ENCODE assay signal across 2 cellular contexts in genomic region chr21:31418355-31419001, GRCh38.
TF ChIP-seq lines count a peak whose summit lies in the region.

No MANE protein-coding gene starts in this region.

TF ChIP-seq in HepG2, 621 proteins besides CTCF, POLR2A, EP300 and RAD21 (continues in another document):
- TF ChIP-seq ZNF557 (CRISPR knock-in tag; IDR thresholded peaks at IDR 0.05) (no peak), SRSF1 (optimal IDR thresholded peaks at IDR 0.05; ENCODE audit: low read depth, low read length) (no peak), ZNF432 (CRISPR knock-in tag; IDR thresholded peaks at IDR 0.05; ENCODE audit: borderline replicate concordance) (no peak), HNF4A (CRISPR knock-in tag; IDR thresholded peaks at IDR 0.05) (0 out of 2 replicates have a peak, but pooled peaks have one; percentile 32), HDAC6 (IDR thresholded peaks at IDR 0.05; ENCODE audit: low read depth, low read length) (no peak), USF2 (IDR thresholded peaks at IDR 0.05; ENCODE audit: low read depth, low read length) (no peak), USF2 (CRISPR knock-in tag; IDR thresholded peaks at IDR 0.05; ENCODE audit: borderline replicate concordance) (no peak), CSRNP2 (CRISPR knock-in tag; conservative IDR thresholded peaks at IDR 0.05; ENCODE audit: low read depth) (no peak), KDM6A (CRISPR knock-in tag; IDR thresholded peaks at IDR 0.05; ENCODE audit: low read depth) (no peak), ZNF503 (CRISPR knock-in tag; IDR thresholded peaks at IDR 0.05) (no peak), SKI (IDR thresholded peaks at IDR 0.05; ENCODE audit: partially characterized antibody) (no peak), ZNF205 (CRISPR knock-in tag; IDR thresholded peaks at IDR 0.05) (0 out of 2 replicates have a peak, but pooled peaks have one; percentile 27), FOXP1 (IDR thresholded peaks at IDR 0.05) (no peak), FOXP1 (CRISPR knock-in tag; IDR thresholded peaks at IDR 0.05) (no peak), HOMEZ (CRISPR knock-in tag; IDR thresholded peaks at IDR 0.05; ENCODE audit: low read depth) (no peak), ZNF121 (CRISPR knock-in tag; IDR thresholded peaks at IDR 0.05) (no peak)

TF ChIP-seq in H1, 55 proteins besides CTCF, POLR2A, EP300 and RAD21:
- TF ChIP-seq TAF1 (IDR thresholded peaks at IDR 0.05; ENCODE audit: low read depth, low read length) (no peak), POU5F1 (IDR thresholded peaks at IDR 0.05; ENCODE audit: low read depth, low read length) (no peak), SAP30 (IDR thresholded peaks at IDR 0.05; ENCODE audit: insufficient read depth, insufficient replicate concordance, low read length) (no peak), MAX (IDR thresholded peaks at IDR 0.05) (no peak), KDM4A (IDR thresholded peaks at IDR 0.05; ENCODE audit: low read depth, low read length, severe bottlenecking) (no peak), SP2 (IDR thresholded peaks at IDR 0.05; ENCODE audit: low read length) (no peak)
